ENCODE assay signal across 16 cellular contexts in genomic region chr14:100104006-100104352, GRCh38. TPM values are rescaled to one million over a fixed set of nuclear protein-coding genes. Genes with fewer than 3 reads are reported as not detected.
DNase-seq lines count a peak whose midpoint lies in the region; ATAC-seq, FAIRE-seq and TF ChIP-seq lines count a peak whose summit lies in the region.
"Had no signal": no experiment of that assay in that cellular context is flagged by ENCODE, and none has a peak within 500 bp of the region (broad histone marks: within the 10 kb centered on the region; RNA-seq: fewer than 3 reads in every experiment).

No MANE protein-coding gene starts in this region.

- H3K27me3 ChIP-seq in liver (ENCODE audit: control insufficient read depth in 4 of 4, insufficient read depth in 4 of 4, low read length in 3 of 4) (no peaks in the 10 kb centered on the region), HepG2 (ENCODE audit: control insufficient read depth in 1 of 2, insufficient read depth in 2 of 2, low read length in 2 of 2) (no peaks in the 10 kb centered on the region), uterus (no peaks in the 10 kb centered on the region), Caco-2 (replicated peaks; ENCODE audit: control insufficient read depth, insufficient read depth, low read length) (no peaks in the 10 kb centered on the region)
- H3K27me3 ChIP-seq: tibial nerve had no signal

- DNase-seq in HepG2 (ENCODE audit: low spot score) (no peak), memory B cell (ENCODE audit: low spot score in 2 of 2) (no peak), uterus (no peak), NCI-H187 treated with DMSO at 0.1 percent for 48 hours (lab: John Stamatoyannopoulos, UW) (no peak), Caco-2 (no peak), HTR-8/SVneo (ENCODE audit: insufficient read length, low spot score) (no peak)
- no peak for DNase-seq in activated naive CD8-positive, alpha-beta T cell treated with anti-CD3 and anti-CD28 coated beads, Interleukin-2, amount 10 ng/mL, durations not matched to agents 7 days and 5 days
- DNase-seq: activated CD4-positive, alpha-beta T cell treated with anti-CD3 and anti-CD28 coated beads for 1 hour; islet precursor cell; NCI-H510A treated with DMSO at 0.1 percent for 48 hours; nucleus accumbens; SHP77; stimulated activated CD4-positive, alpha-beta T cell treated with anti-CD3 and anti-CD28 coated beads, Interleukin-2, amount 100 ng/mL, for 48 hours had no signal

- no peak overlapping the region for H3K4me3 ChIP-seq in liver (ENCODE audit: low read depth in 1 of 3, low read length in 3 of 3)
- H3K4me3 ChIP-seq in HepG2 (replicated peaks in 1 of 3; ENCODE audit: insufficient read depth in 1 of 3, low read depth in 2 of 3, low read length in 3 of 3): no peak overlapping the region
- no peak overlapping the region for H3K4me3 ChIP-seq in uterus
- no peak overlapping the region for H3K4me3 ChIP-seq in Caco-2 (ENCODE audit: low read depth, low read length)
- H3K4me3 ChIP-seq: tibial nerve had no signal

- no peaks in the 10 kb centered on the region for H3K79me2 ChIP-seq in HepG2 (ENCODE audit: insufficient read depth, low read length)

- H3K4me3 Mint-ChIP-seq in activated naive CD8-positive, alpha-beta T cell treated with anti-CD3 and anti-CD28 coated beads, Interleukin-2, amount 10 ng/mL, durations not matched to agents 7 days and 5 days: peak overlapping the region; percentile 70
- H3K4me3 Mint-ChIP-seq in memory B cell: peak overlapping the region; percentile 4
- no peak overlapping the region for H3K4me3 Mint-ChIP-seq in Caco-2 (ENCODE audit: unreplicated experiment)

- intact Hi-C loops in HepG2 (cut with micrococcal nuclease; ENCODE audit: unreplicated experiment): no loop called here
- intact Hi-C loops in uterus (cut with DNase I; ENCODE audit: low total_unique reads): no loop called here
- intact Hi-C loops in Caco-2 (cut with micrococcal nuclease; ENCODE audit: unreplicated experiment): no loop called here

- H3K9me3 ChIP-seq in liver (ENCODE audit: control insufficient read depth in 4 of 4, low read length in 3 of 4): no peaks in the 10 kb centered on the region
- H3K9me3 ChIP-seq in HepG2 (ENCODE audit: low read length): no peaks in the 10 kb centered on the region
- no peaks in the 10 kb centered on the region for H3K9me3 ChIP-seq in uterus
- no peaks in the 10 kb centered on the region for H3K9me3 ChIP-seq in Caco-2
- H3K9me3 ChIP-seq: tibial nerve had no signal

- POLR2A ChIA-PET in HepG2 (lab: Yijun Ruan, JAX): no interaction called here
- POLR2A ChIA-PET in activated naive CD8-positive, alpha-beta T cell treated with anti-CD3 and anti-CD28 coated beads, Interleukin-2, amount 10 ng/mL, durations not matched to agents 7 days and 5 days (lab: Charles Lee): interaction anchor here (1.1 to 10.9 kb wide), 5 partner anchors 10 to 34 kb away, joined by 4 to 198 read pairs (median 7); partner anchors contain the start of gene EVL
- POLR2A ChIA-PET in Caco-2 (lab: Charles Lee): no interaction called here

- H3K36me3 Mint-ChIP-seq in activated naive CD8-positive, alpha-beta T cell treated with anti-CD3 and anti-CD28 coated beads, Interleukin-2, amount 10 ng/mL, durations not matched to agents 7 days and 5 days: peaks cover 54% of the 10 kb centered on the region
- H3K36me3 Mint-ChIP-seq in memory B cell (peaks cover 22% of the 10 kb centered on the region), Caco-2 (ENCODE audit: insufficient read depth, unreplicated experiment) (no peaks in the 10 kb centered on the region)

- no peak for TF ChIP-seq POLR2A in HepG2 (IDR thresholded peaks at IDR 0.05; ENCODE audit: insufficient read depth in 1 of 2, low read depth in 2 of 2, low read length in 2 of 2)
- TF ChIP-seq POLR2A in uterus (IDR thresholded peaks at IDR 0.05): no peak

- TF ChIP-seq CTCF in liver (IDR thresholded peaks at IDR 0.05; ENCODE audit: low read depth, low read length, missing input control) (no peak), HepG2 (CRISPR knock-in tag; IDR thresholded peaks at IDR 0.05) (no peak), uterus (IDR thresholded peaks at IDR 0.05) (no peak), Caco-2 (IDR thresholded peaks at IDR 0.05; ENCODE audit: insufficient read depth in 1 of 2, low read depth in 1 of 2, low read length in 1 of 2, severe bottlenecking in 1 of 2, unreplicated experiment in 1 of 2) (no peak)

- 68% methylated on average over 4 of the region's 4 CpGs for WGBS in liver
- WGBS in HepG2 (ENCODE audit: low lambda C conversion rate): 89% methylated on average over 4 of the region's 4 CpGs

- in situ Hi-C loops in HepG2 (cut with HindIII; ENCODE audit: extremely low pct_ligation_motif_present, low pct_unique_long_range_greater_than_20kb): loop anchor here (10.0 kb wide), 1 partner anchor 119 kb away; no protein-coding TSS in a partner anchor

- CTCF ChIA-PET in HepG2 (lab: Yijun Ruan, JAX; ENCODE audit: low intra/inter-chr PET ratio, low total read pairs) (no interaction called here), Caco-2 (lab: Charles Lee) (interaction anchor here (0.7 kb wide), 1 partner anchor 880 kb away, joined by 4 read pairs; no protein-coding TSS in a partner anchor)

- no peaks in the 10 kb centered on the region for H4K20me1 ChIP-seq in HepG2 (ENCODE audit: insufficient read depth, low read length)

- H3K27ac Mint-ChIP-seq in activated naive CD8-positive, alpha-beta T cell treated with anti-CD3 and anti-CD28 coated beads, Interleukin-2, amount 10 ng/mL, durations not matched to agents 7 days and 5 days: peak overlapping the region; percentile 80
- H3K27ac Mint-ChIP-seq in memory B cell (peak overlapping the region; percentile 33), Caco-2 (ENCODE audit: unreplicated experiment) (no peak overlapping the region)

- H3K27ac ChIP-seq in liver (ENCODE audit: low read depth in 1 of 2, low read length in 2 of 2): no peak overlapping the region
- H3K27ac ChIP-seq in HepG2 (ENCODE audit: extremely low read length, insufficient read depth, low read length): no peak overlapping the region
- peak overlapping the region; percentile 68 to 87 for H3K27ac ChIP-seq in uterus

- no peaks in the 10 kb centered on the region for H3K27me3 Mint-ChIP-seq in activated naive CD8-positive, alpha-beta T cell treated with anti-CD3 and anti-CD28 coated beads, Interleukin-2, amount 10 ng/mL, durations not matched to agents 7 days and 5 days
- no peaks in the 10 kb centered on the region for H3K27me3 Mint-ChIP-seq in memory B cell
- no peaks in the 10 kb centered on the region for H3K27me3 Mint-ChIP-seq in Caco-2 (ENCODE audit: insufficient read depth, unreplicated experiment)

- no peak for ATAC-seq in HepG2
- ATAC-seq in activated naive CD8-positive, alpha-beta T cell treated with anti-CD3 and anti-CD28 coated beads, Interleukin-2, amount 10 ng/mL, durations not matched to agents 7 days and 5 days (ENCODE audit: low read depth): no peak
- peak; percentile 40 for ATAC-seq in memory B cell (ENCODE audit: low read depth)

- H3K4me1 ChIP-seq in liver (ENCODE audit: control insufficient read depth in 4 of 4, insufficient read depth in 4 of 4, low read length in 3 of 4): peaks cover 3 to 12% (median 9%) of the 10 kb centered on the region in 4 donors
- H3K4me1 ChIP-seq in HepG2 (ENCODE audit: insufficient read depth, low read length): no peaks in the 10 kb centered on the region
- peaks cover 0 to 29% of the 10 kb centered on the region in 2 donors for H3K4me1 ChIP-seq in uterus
- no peaks in the 10 kb centered on the region for H3K4me1 ChIP-seq in Caco-2

- BruUV-seq in HepG2 (replicated peaks; lab: Mats Ljungman, UMichigan) (no TSS peak), Caco-2 (replicated peaks; lab: Mats Ljungman, UMichigan) (no TSS peak)

- no peak for TF ChIP-seq RAD21 in liver (IDR thresholded peaks at IDR 0.05)
- no peak for TF ChIP-seq RAD21 in HepG2 (CRISPR knock-in tag; IDR thresholded peaks at IDR 0.05)

- H2AFZ ChIP-seq in HepG2 (ENCODE audit: low read length): no peak overlapping the region

- no peak overlapping the region for H3K9ac ChIP-seq in liver (ENCODE audit: low read depth in 1 of 2, low read length in 2 of 2)
- no peak overlapping the region for H3K9ac ChIP-seq in HepG2 (ENCODE audit: insufficient read depth, low read depth, low read length)

- TF ChIP-seq EP300 in HepG2 (IDR thresholded peaks at IDR 0.05; ENCODE audit: low read depth in 2 of 2, low read length in 2 of 2) (no peak), HepG2 (CRISPR knock-in tag; IDR thresholded peaks at IDR 0.05; ENCODE audit: borderline replicate concordance) (no peak)

- H3K36me3 ChIP-seq in liver (ENCODE audit: control insufficient read depth in 4 of 4, insufficient read depth in 3 of 4, low read depth in 1 of 4, low read length in 3 of 4) (peaks cover 0 to 1% (median 0%) of the 10 kb centered on the region in 4 donors), HepG2 (replicated peaks in 1 of 2; ENCODE audit: control insufficient read depth in 1 of 2, insufficient read depth in 2 of 2, low read length in 2 of 2) (peaks cover 3% of the 10 kb centered on the region in 2 experiments; a peak in 3 of 5 replicates), uterus (no peaks in the 10 kb centered on the region), Caco-2 (ENCODE audit: control insufficient read depth, insufficient read depth, low read length) (no peaks in the 10 kb centered on the region)

- FAIRE-seq in HepG2 (lab: Jason Lieb, UNC) (no peak), HTR-8/SVneo (lab: Jason Lieb, UNC) (no peak)

- peaks cover 82% of the 10 kb centered on the region for H3K4me1 Mint-ChIP-seq in activated naive CD8-positive, alpha-beta T cell treated with anti-CD3 and anti-CD28 coated beads, Interleukin-2, amount 10 ng/mL, durations not matched to agents 7 days and 5 days
- H3K4me1 Mint-ChIP-seq in memory B cell: peaks cover 48% of the 10 kb centered on the region
- no peaks in the 10 kb centered on the region for H3K4me1 Mint-ChIP-seq in Caco-2 (ENCODE audit: low read depth, unreplicated experiment)

- no peaks in the 10 kb centered on the region for H3K9me3 Mint-ChIP-seq in activated naive CD8-positive, alpha-beta T cell treated with anti-CD3 and anti-CD28 coated beads, Interleukin-2, amount 10 ng/mL, durations not matched to agents 7 days and 5 days
- H3K9me3 Mint-ChIP-seq in memory B cell (no peaks in the 10 kb centered on the region), Caco-2 (ENCODE audit: unreplicated experiment) (no peaks in the 10 kb centered on the region)

- no peak overlapping the region for H3K4me2 ChIP-seq in HepG2 (ENCODE audit: low read depth, low read length)

RNA-seq across cellular contexts. Expression of gene EVL, which starts 38.8 kb away (rescaled TPM):
- total RNA-seq in liver (10 to 100 TPM; 11.3 to 85.9 TPM), HepG2 (2016; rRNA removed; fragmentation: Illumina TruSeq; extraction: Trizol) (10.5 and 15.1 TPM in 2 replicates), uterus (100 to 1,000 TPM in 1 of 4 donors, 10 to 100 TPM in 3; 22.1 to 133 (median 67.5) TPM), Caco-2 (2022) (14.2 and 16.4 TPM in 2 replicates)
- polyA plus RNA-seq in liver (10 to 100 TPM; 33.2 to 34.7 TPM), HepG2 (2011; rRNA removed) (28.7 and 31.2 TPM in 2 replicates)
- total RNA-seq in HepG2 (2016; cell fraction: cytosol; rRNA removed; fragmentation: Illumina TruSeq; extraction: Trizol; ENCODE audit: low read depth): 23.1 and 32.6 TPM in 2 replicates
- total RNA-seq in HepG2 (2016; cell fraction: insoluble cytoplasmic fraction; rRNA removed; fragmentation: Illumina TruSeq; extraction: Trizol): 10.2 and 17.0 TPM in 2 replicates
- total RNA-seq in HepG2 (2016; cell fraction: membrane; rRNA removed; fragmentation: Illumina TruSeq; extraction: Trizol): 35.4 and 40.2 TPM in 2 replicates
- total RNA-seq in HepG2 (2016; cell fraction: nucleus; rRNA removed; fragmentation: Illumina TruSeq; extraction: Trizol): 23.3 and 27.6 TPM in 2 replicates
- polyA plus RNA-seq in HepG2 (2011; cell fraction: cytosol; rRNA removed): 12.0 and 12.7 TPM in 2 replicates
- polyA plus RNA-seq in HepG2 (2011; cell fraction: nucleus; rRNA removed): 124 and 138 TPM in 2 replicates
- 29.8 and 33.6 TPM in 2 replicates for polyA plus RNA-seq in HepG2 (2012)
- 101 and 109 TPM in 2 replicates for polyA plus RNA-seq in HepG2 (2016; cell fraction: cytosol; fragmentation: Illumina TruSeq; extraction: Trizol; ENCODE audit: low read depth)
- 23.4 and 35.8 TPM in 2 replicates for polyA plus RNA-seq in HepG2 (2016; cell fraction: insoluble cytoplasmic fraction; fragmentation: Illumina TruSeq; extraction: Trizol; ENCODE audit: low read depth)
- polyA plus RNA-seq in HepG2 (2016; cell fraction: membrane; fragmentation: Illumina TruSeq; extraction: Trizol; ENCODE audit: low read depth): 114 and 115 TPM in 2 replicates
- 87.0 and 99.6 TPM in 2 replicates for polyA plus RNA-seq in HepG2 (2016; cell fraction: nucleus; fragmentation: Illumina TruSeq; extraction: Trizol; ENCODE audit: insufficient read depth, low read depth)
- polyA minus RNA-seq in HepG2 (2011; rRNA and poly(A)+ RNA removed; ENCODE audit: low replicate concordance): 11.3 and 23.0 TPM in 2 replicates
- 13.0 and 14.0 TPM in 2 replicates for polyA minus RNA-seq in HepG2 (2011; cell fraction: cytosol; rRNA and poly(A)+ RNA removed)
- polyA minus RNA-seq in HepG2 (2011; cell fraction: nucleus; rRNA and poly(A)+ RNA removed): 31.1 and 31.2 TPM in 2 replicates
- total RNA-seq in activated naive CD8-positive, alpha-beta T cell treated with anti-CD3 and anti-CD28 coated beads, Interleukin-2, amount 10 ng/mL, durations not matched to agents 7 days and 5 days: 1,000 to 10,000 TPM; 1,124 to 1,144 TPM

RNA-seq across cellular contexts. Expression of gene DEGS2, which starts 55.5 kb away (rescaled TPM):
- total RNA-seq in liver: under 1 TPM; 0.17 to 0.37 TPM
- under 1 TPM; 0.13 to 0.42 TPM for polyA plus RNA-seq in liver
- 0.09 TPM in 1 of 2 replicates, not detected in the other for total RNA-seq in HepG2 (2016; rRNA removed; fragmentation: Illumina TruSeq; extraction: Trizol)
- total RNA-seq in HepG2 (2016; cell fraction: cytosol; rRNA removed; fragmentation: Illumina TruSeq; extraction: Trizol; ENCODE audit: low read depth): 0.18 and 0.30 TPM in 2 replicates
- 0.04 TPM in 2 replicates for total RNA-seq in HepG2 (2016; cell fraction: insoluble cytoplasmic fraction; rRNA removed; fragmentation: Illumina TruSeq; extraction: Trizol)
- 0.07 and 0.19 TPM in 2 replicates for total RNA-seq in HepG2 (2016; cell fraction: membrane; rRNA removed; fragmentation: Illumina TruSeq; extraction: Trizol)
- 0.12 and 0.28 TPM in 2 replicates for total RNA-seq in HepG2 (2016; cell fraction: nucleus; rRNA removed; fragmentation: Illumina TruSeq; extraction: Trizol)
- polyA plus RNA-seq in HepG2 (2011; rRNA removed): 0.09 and 0.14 TPM in 2 replicates
- polyA plus RNA-seq in HepG2 (2011; cell fraction: cytosol; rRNA removed): 0.15 and 0.30 TPM in 2 replicates
- 1.6 and 2.0 TPM in 2 replicates for polyA plus RNA-seq in HepG2 (2011; cell fraction: nucleus; rRNA removed)
- polyA plus RNA-seq in HepG2 (2012): 0.25 and 0.91 TPM in 2 replicates
- polyA plus RNA-seq in HepG2 (2016; cell fraction: cytosol; fragmentation: Illumina TruSeq; extraction: Trizol; ENCODE audit: low read depth): not detected in 2 replicates
- 0.07 TPM in 1 of 2 replicates, not detected in the other for polyA plus RNA-seq in HepG2 (2016; cell fraction: insoluble cytoplasmic fraction; fragmentation: Illumina TruSeq; extraction: Trizol; ENCODE audit: low read depth)
- polyA plus RNA-seq in HepG2 (2016; cell fraction: membrane; fragmentation: Illumina TruSeq; extraction: Trizol; ENCODE audit: low read depth): not detected in 2 replicates
- 0.22 TPM in 1 of 2 replicates, not detected in the other for polyA plus RNA-seq in HepG2 (2016; cell fraction: nucleus; fragmentation: Illumina TruSeq; extraction: Trizol; ENCODE audit: insufficient read depth, low read depth)
- 0.30 and 1.6 TPM in 2 replicates for polyA minus RNA-seq in HepG2 (2011; rRNA and poly(A)+ RNA removed; ENCODE audit: low replicate concordance)
- polyA minus RNA-seq in HepG2 (2011; cell fraction: cytosol; rRNA and poly(A)+ RNA removed): 0.26 and 0.30 TPM in 2 replicates
- polyA minus RNA-seq in HepG2 (2011; cell fraction: nucleus; rRNA and poly(A)+ RNA removed): 0.37 and 0.90 TPM in 2 replicates
- total RNA-seq in activated naive CD8-positive, alpha-beta T cell treated with anti-CD3 and anti-CD28 coated beads, Interleukin-2, amount 10 ng/mL, durations not matched to agents 7 days and 5 days: under 1 TPM; 0.14 to 0.28 TPM
- total RNA-seq in uterus: 10 to 100 TPM in 1 of 4 donors, 1 to 10 TPM in 2, under 1 TPM in 1; 0.88 to 26.6 (median 1.5) TPM
- 3.8 and 5.1 TPM in 2 replicates for total RNA-seq in Caco-2 (2022)
- polyA plus RNA-seq: fibroblast of lung had no signal

Comparison
In these comparisons a context has a peak if more than half of its experiments do, and no peak if none do; other contexts are left out.
1. H3K27ac ChIP-seq: peak in uterus (2 of 2); none in liver (0 of 2) and HepG2 (single experiment).
2. RNA of gene EVL, which starts 38.8 kb away (total RNA-seq): 1,124 to 1,144 TPM in activated naive CD8-positive, alpha-beta T cell treated with anti-CD3 and anti-CD28 coated beads, Interleukin-2, amount 10 ng/mL, durations not matched to agents 7 days and 5 days; 11.3 to 85.9 TPM in liver, 22.1 to 133 TPM in uterus, 10.2 to 40.2 TPM in HepG2 and 14.2 to 16.4 TPM in Caco-2; every median in the first group is over 4 times any median in the second.